In the genomic region with DNA sequence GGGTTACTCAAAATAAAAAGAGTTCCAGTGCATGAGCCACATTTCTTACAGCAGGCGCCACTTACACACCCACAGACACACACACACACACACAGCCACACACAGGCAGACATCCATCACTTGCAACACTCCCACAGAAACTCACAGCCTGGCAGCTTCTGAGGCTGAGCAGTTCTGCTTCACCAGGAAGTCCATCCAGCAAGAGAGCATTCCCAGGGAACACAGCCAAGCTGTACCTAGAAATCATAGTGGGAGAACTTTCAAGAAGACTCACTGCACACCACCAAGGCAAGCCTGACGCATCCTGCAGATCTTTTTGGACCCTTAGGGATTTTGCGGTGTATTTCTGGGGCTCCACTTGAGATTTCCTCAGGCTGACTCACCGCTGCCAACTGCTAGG, we compare ENCODE assay signal across 24 cellular contexts.
DNase-seq lines count a peak whose midpoint lies in the region; ATAC-seq, FAIRE-seq and TF ChIP-seq lines count a peak whose summit lies in the region.
"Had no signal": no experiment of that assay in that cellular context is flagged by ENCODE, and none has a peak within 500 bp of the region (broad histone marks: within the 10 kb centered on the region; RNA-seq: fewer than 3 reads in every experiment).

No MANE protein-coding gene starts in this region.

- in situ Hi-C loops in IMR-90 (cut with MboI; ENCODE audit: low sequenced_read_pairs): no loop called here
- in situ Hi-C loops in K562 (cut with MboI): no loop called here

- no peaks in the 10 kb centered on the region for H3K27me3 ChIP-seq in IMR-90 (ENCODE audit: control insufficient read depth, insufficient read depth, low read length)
- H3K27me3 ChIP-seq in K562 (ENCODE audit: control insufficient read depth in 2 of 2, insufficient read depth in 2 of 2, low read length in 2 of 2): no peaks in the 10 kb centered on the region
- no peaks in the 10 kb centered on the region for H3K27me3 ChIP-seq in pancreas
- H3K27me3 ChIP-seq: breast epithelium, gastrocnemius medialis, tibial nerve had no signal

- H3K56ac ChIP-seq in IMR-90 (ENCODE audit: extremely low read depth, insufficient read depth, low read length): no peak overlapping the region

- dilution Hi-C loops in IMR-90 (cut with HindIII; ENCODE audit: low sequenced_read_pairs, unreplicated experiment): no loop called here

- no peak overlapping the region for H2BK20ac ChIP-seq in IMR-90 (ENCODE audit: low read depth, low read length)

- no peak overlapping the region for H3K4ac ChIP-seq in IMR-90 (ENCODE audit: low read depth, low read length)

- no peak overlapping the region for H4K5ac ChIP-seq in IMR-90 (ENCODE audit: low read depth, low read length)

- no peak overlapping the region for H2AK9ac ChIP-seq in IMR-90 (replicated peaks; ENCODE audit: low read depth, low read length, poor library complexity)

- TF ChIP-seq RAD21 in IMR-90 (IDR thresholded peaks at IDR 0.05; ENCODE audit: low read length) (no peak), K562 (CRISPR knock-in tag; conservative IDR thresholded peaks at IDR 0.05 in 1 of 2, IDR thresholded peaks at IDR 0.05 in 1 of 2) (no peak)

- H2BK120ac ChIP-seq in IMR-90 (ENCODE audit: low read depth, low read length): no peak overlapping the region

- H3K4me2 ChIP-seq in IMR-90 (ENCODE audit: low read depth, low read length) (no peak overlapping the region), K562 (ENCODE audit: insufficient read depth, low read length) (no peak overlapping the region)

- CTCF ChIA-PET in IMR-90 (lab: Yijun Ruan, JAX) (no interaction called here), K562 (lab: Yijun Ruan, JAX; ENCODE audit: low intra/inter-chr PET ratio) (no interaction called here)

- POLR2A ChIA-PET in IMR-90 (lab: Charles Lee; ENCODE audit: unreplicated experiment) (no interaction called here), K562 (lab: Yijun Ruan, JAX) (interaction anchor here (0.8 kb wide), 1 partner anchor 11 kb away, joined by 4 read pairs; no protein-coding TSS in a partner anchor)

- 49% methylated on average over 3 of the region's 4 CpGs; no CpG with 5 or more reads in 1 of the 2 experiments for WGBS in IMR-90 (ENCODE audit: extremely low coverage in 2 of 2, insufficient read length in 1 of 2), 2 experiments
- WGBS in K562 (ENCODE audit: insufficient coverage, low coverage, missing lambda C conversion rate): 62% methylated on average over 4 of the region's 4 CpGs
- 77 to 83% methylated on average over 4 of the region's 4 CpGs for WGBS in pancreas, 2 donors

- FAIRE-seq in K562 (lab: Jason Lieb, UNC) (no peak), pancreas (lab: Jason Lieb, UNC) (no peak)
- FAIRE-seq: small intestine had no signal

- H2AK5ac ChIP-seq in IMR-90 (ENCODE audit: low read depth, low read length): no peak overlapping the region

- H4K8ac ChIP-seq in IMR-90 (ENCODE audit: low read depth in 2 of 2, low read length in 2 of 2): no peak overlapping the region

- no peaks in the 10 kb centered on the region for H3K36me3 ChIP-seq in IMR-90 (ENCODE audit: control insufficient read depth, insufficient read depth, low read length)
- H3K36me3 ChIP-seq in K562 (ENCODE audit: control insufficient read depth, insufficient read depth, low read length): peaks cover 23% of the 10 kb centered on the region; the same call in 2 of the 3 replicates
- H3K36me3 ChIP-seq in pancreas: no peaks in the 10 kb centered on the region
- H3K36me3 ChIP-seq: breast epithelium, gastrocnemius medialis, tibial nerve had no signal

- no peak overlapping the region for H3K4me3 ChIP-seq in IMR-90 (ENCODE audit: insufficient read depth, low read depth, low read length)
- no peak overlapping the region for H3K4me3 ChIP-seq in K562
- no peak overlapping the region for H3K4me3 ChIP-seq in pancreas
- H3K4me3 ChIP-seq: breast epithelium, gastrocnemius medialis, psoas muscle, tibial nerve had no signal

- H3K27ac ChIP-seq in IMR-90 (ENCODE audit: insufficient read depth, low read length): no peak overlapping the region
- no peak overlapping the region for H3K27ac ChIP-seq in K562 (ENCODE audit: extremely low read depth, low read depth, low read length)
- no peak overlapping the region for H3K27ac ChIP-seq in pancreas
- H3K27ac ChIP-seq: breast epithelium, gastrocnemius medialis, psoas muscle, tibial nerve had no signal

- H3K23ac ChIP-seq in IMR-90 (ENCODE audit: low read depth, low read length): no peak overlapping the region

- no peak overlapping the region for H2BK15ac ChIP-seq in IMR-90 (ENCODE audit: low read depth, low read length)

- no peak for TF ChIP-seq CTCF in IMR-90 (conservative IDR thresholded peaks at IDR 0.05; ENCODE audit: low read depth, low read length)
- no peak for TF ChIP-seq CTCF in K562 (IDR thresholded peaks at IDR 0.05 in 2 of 3, conservative IDR thresholded peaks at IDR 0.05 in 1 of 3; ENCODE audit: insufficient read depth in 2 of 3, low read depth in 1 of 3, low read length in 3 of 3)
- TF ChIP-seq CTCF in pancreas (IDR thresholded peaks at IDR 0.05): no peak

- H3K9me3 ChIP-seq in IMR-90 (ENCODE audit: control insufficient read depth, insufficient read depth, low read length) (no peaks in the 10 kb centered on the region), K562 (replicated peaks; ENCODE audit: control insufficient read depth, insufficient read depth, low read depth, low read length) (peaks cover 38% of the 10 kb centered on the region), pancreas (no peaks in the 10 kb centered on the region)
- H3K9me3 ChIP-seq: breast epithelium, gastrocnemius medialis, psoas muscle, tibial nerve had no signal

- no peak for TF ChIP-seq EP300 in K562 (IDR thresholded peaks at IDR 0.05; ENCODE audit: low read length)

- ATAC-seq in IMR-90 (ENCODE audit: low read depth): 0 out of 2 replicates have a peak, but pooled peaks have one; percentile 14
- no peak for ATAC-seq in K562
- ATAC-seq in HG03521 (IDR thresholded peaks at IDR 0.05; ENCODE audit: unreplicated experiment): no peak
- no peak for ATAC-seq in pancreas
- ATAC-seq in activated CD4-positive, CD25-positive, alpha-beta regulatory T cell treated with anti-CD3 and anti-CD28 coated beads, Interleukin-2, amount 50 U/mL, for 24 hours: no peak
- ATAC-seq: activated naive CD8-positive, alpha-beta T cell treated with anti-CD3 and anti-CD28 coated beads, Interleukin-2, amount 50 U/mL, for 24 hours; gastrocnemius medialis; psoas muscle; stimulated activated naive CD8-positive, alpha-beta T cell treated with anti-CD3 and anti-CD28 coated beads, Interleukin-15, Interleukin-2, amounts not matched to agents 100 U/mL and 50 U/mL, for 24 hours had no signal

- H3K9ac ChIP-seq in IMR-90 (ENCODE audit: low read depth, low read length) (no peak overlapping the region), K562 (ENCODE audit: insufficient read depth in 1 of 2, low read depth in 2 of 2, low read length in 2 of 2) (no peak overlapping the region)

- H3K4me1 ChIP-seq in IMR-90 (ENCODE audit: control insufficient read depth, insufficient read depth, low read length) (no peaks in the 10 kb centered on the region), K562 (replicated peaks in 1 of 2; ENCODE audit: control insufficient read depth in 2 of 2, insufficient read depth in 2 of 2, low read length in 2 of 2) (no peaks in the 10 kb centered on the region), pancreas (no peaks in the 10 kb centered on the region)
- H3K4me1 ChIP-seq: breast epithelium, gastrocnemius medialis, psoas muscle had no signal

- no peaks in the 10 kb centered on the region for H3K79me1 ChIP-seq in IMR-90 (ENCODE audit: low read depth in 1 of 2, low read length in 2 of 2)

- H3K9me1 ChIP-seq in IMR-90 (ENCODE audit: insufficient read depth, low read length) (no peaks in the 10 kb centered on the region), K562 (ENCODE audit: control insufficient read depth, insufficient read depth, low read length) (no peaks in the 10 kb centered on the region)

- no peak overlapping the region for H3K14ac ChIP-seq in IMR-90 (replicated peaks; ENCODE audit: low read depth, low read length)

- H2AFZ ChIP-seq in IMR-90 (replicated peaks; ENCODE audit: low read length, poor library complexity) (no peak overlapping the region), K562 (ENCODE audit: low read depth, low read length) (no peak overlapping the region)

- BruUV-seq in IMR-90 (replicated peaks; lab: Mats Ljungman, UMichigan) (no TSS peak), K562 (replicated peaks; lab: Mats Ljungman, UMichigan) (no TSS peak)

- H3K79me2 ChIP-seq in K562 (ENCODE audit: control insufficient read depth, insufficient read depth, low read length): no peaks in the 10 kb centered on the region

- intact Hi-C loops in IMR-90 (cut with micrococcal nuclease) (no loop called here), K562 (cut with micrococcal nuclease) (no loop called here), pancreas (cut with DNase I) (no loop called here)

- no peak overlapping the region for H4K91ac ChIP-seq in IMR-90 (ENCODE audit: insufficient read depth, low read depth, low read length)

- no peak overlapping the region for H2BK5ac ChIP-seq in IMR-90 (ENCODE audit: low read depth, low read length, poor library complexity, severe bottlenecking)

- no peak overlapping the region for H3K18ac ChIP-seq in IMR-90 (ENCODE audit: low read depth, low read length)

- H4K20me1 ChIP-seq in IMR-90 (ENCODE audit: insufficient read depth, low read length) (no peaks in the 10 kb centered on the region), K562 (replicated peaks; ENCODE audit: control insufficient read depth, insufficient read depth, low read length) (no peaks in the 10 kb centered on the region)

- DNase-seq in IMR-90 (peak; percentile 11), K562 (ENCODE audit: extremely low read depth in 1 of 4, low spot score in 3 of 4) (peak in 1 of 4 experiments; percentile 4), iris pigment epithelial cell (ENCODE audit: low read depth) (peak; percentile 0), pancreas (no peak), NCI-H510A treated with DMSO at 0.1 percent for 48 hours (lab: John Stamatoyannopoulos, UW) (no peak)
- DNase-seq: activated CD4-positive, alpha-beta T cell treated with anti-CD3 and anti-CD28 coated beads, Interleukin-2, amount 10 ng/mL, durations not matched to agents 24 days and 14 days; activated CD8-positive, alpha-beta memory T cell treated with anti-CD3 and anti-CD28 coated beads, Interleukin-2, amount 50 U/mL, for 4 hours; activated naive CD8-positive, alpha-beta T cell treated with anti-CD3 and anti-CD28 coated beads, Interleukin-2, amount 50 U/mL, for 24 hours; dermis blood vessel endothelial cell; DND-41; HCEC 1CT; NCI-H1436; NCI-H69; nephron progenitor cell; SHP77; small intestine; stimulated activated CD4-positive, alpha-beta T cell treated with anti-CD3 and anti-CD28 coated beads, Interleukin-2, amount 100 ng/mL, for 48 hours; stimulated activated naive CD8-positive, alpha-beta T cell treated with anti-CD3 and anti-CD28 coated beads, Interleukin-15, Interleukin-2, amounts not matched to agents 100 U/mL and 50 U/mL, for 24 hours had no signal

- no peak for TF ChIP-seq POLR2A in IMR-90 (IDR thresholded peaks at IDR 0.05; ENCODE audit: low read depth, low read length)
- no peak for TF ChIP-seq POLR2A in K562 (conservative IDR thresholded peaks at IDR 0.05)

TF ChIP-seq in K562, 482 proteins besides CTCF, POLR2A, EP300 and RAD21 (continues in another document):
- 0 out of 2 replicates have a peak, but pooled peaks have one; percentile 33 for TF ChIP-seq ZNF445 (CRISPR knock-in tag; IDR thresholded peaks at IDR 0.05; ENCODE audit: low read depth)
- no peak for TF ChIP-seq DIDO1 (tag; IDR thresholded peaks at IDR 0.05; ENCODE audit: low read depth)
- TF ChIP-seq ZC3H11A (IDR thresholded peaks at IDR 0.05; ENCODE audit: low read depth, low read length): no peak

Comparison
In these comparisons a context has a peak if more than half of its experiments do, and no peak if none do; other contexts are left out.
1. DNase-seq: peak in IMR-90 (single experiment) and iris pigment epithelial cell (single experiment); none in pancreas (0 of 6) and NCI-H510A treated with DMSO at 0.1 percent for 48 hours (single experiment).